ENCODE assay signal across 6 cellular contexts in genomic region chr19:49150944-49151243, GRCh38. TPM values are rescaled to one million over a fixed set of nuclear protein-coding genes. Genes with fewer than 3 reads are reported as not detected.
DNase-seq lines count a peak whose midpoint lies in the region; ATAC-seq and TF ChIP-seq lines count a peak whose summit lies in the region.

No MANE protein-coding gene starts in this region.

- H3K9me3 ChIP-seq in right atrium auricular region (no peaks in the 10 kb centered on the region), aorta (ENCODE audit: control insufficient read depth, low read length) (no peaks in the 10 kb centered on the region)

- peaks cover 32 to 33% of the 10 kb centered on the region in 2 donors for H3K4me1 Mint-ChIP-seq in immature natural killer cell

- peaks cover 0 to 4% (median 0%) of the 10 kb centered on the region in 3 donors for H3K36me3 Mint-ChIP-seq in immature natural killer cell

- peak overlapping the region; percentile 96 for H3K27ac ChIP-seq in right atrium auricular region
- H3K27ac ChIP-seq in aorta (ENCODE audit: low read depth in 1 of 2, low read length in 2 of 2) = no peak overlapping the region

- 4 to 5% methylated on average over 16 of the region's 16 CpGs for whole genome bisulfite sequencing in aorta, 2 donors

- no peak overlapping the region for H3K27ac Mint-ChIP-seq in immature natural killer cell

- peaks cover 7 to 25% (median 10%) of the 10 kb centered on the region in 3 donors for H3K27me3 Mint-ChIP-seq in immature natural killer cell (ENCODE audit: low read depth in 3 of 3)

- H3K4me1 ChIP-seq in right atrium auricular region (peaks cover 0 to 45% of the 10 kb centered on the region in 2 donors), aorta (ENCODE audit: control insufficient read depth in 1 of 2, insufficient read depth in 2 of 2, low read length in 2 of 2) (no peaks in the 10 kb centered on the region)

- intact Hi-C loops in left ventricle myocardium superior (cut with micrococcal nuclease) (no loop called here), aorta (cut with DNase I) (loop anchor here (2.0 to 5.0 kb wide), 2 partner anchors 32 to 34 kb away; partner anchors contain the start of genes C19orf73 (in 2 of the 2) and PPFIA3 (in 2 of the 2))

- no peaks in the 10 kb centered on the region for H3K27me3 ChIP-seq in right atrium auricular region
- no peaks in the 10 kb centered on the region for H3K27me3 ChIP-seq in aorta (ENCODE audit: control insufficient read depth in 1 of 2, insufficient read depth in 2 of 2, low read length in 1 of 2)

- peaks cover 0 to 3% (median 0%) of the 10 kb centered on the region in 6 donors for H3K9me3 Mint-ChIP-seq in immature natural killer cell

- no peak for TF ChIP-seq CTCF in right atrium auricular region (IDR thresholded peaks at IDR 0.05)

- H3K4me3 ChIP-seq in right atrium auricular region = peak overlapping the region; percentile 72 to 76
- peak overlapping the region; percentile 14 to 64 for H3K4me3 ChIP-seq in aorta (ENCODE audit: low read length in 2 of 2)

- H3K4me3 Mint-ChIP-seq in immature natural killer cell = peak overlapping the region; percentile 74 to 89 (median 85)

- DNase-seq in right atrium auricular region (ENCODE audit: low spot score) (no peak), left ventricle myocardium superior (no peak), immature natural killer cell (no peak), aorta (no peak), HuH-7.5 (ENCODE audit: low spot score) (no peak)

- H3K36me3 ChIP-seq in right atrium auricular region (no peaks in the 10 kb centered on the region), aorta (ENCODE audit: control insufficient read depth in 1 of 2, insufficient read depth in 2 of 2, low read length in 1 of 2) (no peaks in the 10 kb centered on the region)

- ATAC-seq in left ventricle myocardium superior = no peak
- no peak for ATAC-seq in aorta (ENCODE audit: low FRiP score)
- ATAC-seq in HG03139 (IDR thresholded peaks at IDR 0.05; ENCODE audit: unreplicated experiment) = no peak

RNA-seq across cellular contexts. Expression of gene HRC, which starts 4.3 kb away (rescaled TPM):
- total RNA-seq in right atrium auricular region (1,000 to 10,000 TPM in 1 of 2 donors, 100 to 1,000 TPM in 1; 558 to 1,164 TPM), left ventricle myocardium superior (868 TPM), aorta (1 to 10 TPM; 2.5 to 4.8 TPM)
- polyA plus RNA-seq in immature natural killer cell (not detected), aorta (1 to 10 TPM in 1 of 2 donors, under 1 TPM in 1; 0.74 to 9.3 TPM)

RNA-seq across cellular contexts. Expression of gene TRPM4, which starts 6.7 kb away (rescaled TPM):
- total RNA-seq in right atrium auricular region = 10 to 100 TPM; 20.6 to 22.8 TPM
- total RNA-seq in left ventricle myocardium superior = 26.6 TPM
- polyA plus RNA-seq in immature natural killer cell = under 1 TPM in 1 of 3 donors, not detected in 2; 0.17 TPM
- total RNA-seq in aorta = 10 to 100 TPM; 41.9 to 57.1 TPM
- polyA plus RNA-seq in aorta = 10 to 100 TPM; 21.3 to 59.1 TPM

RNA-seq across cellular contexts. Expression of gene PPFIA3, which starts 31.6 kb away (rescaled TPM):
- total RNA-seq in right atrium auricular region (1 to 10 TPM; 5.0 to 6.8 TPM), left ventricle myocardium superior (4.0 TPM), aorta (1 to 10 TPM; 4.2 to 8.0 TPM)
- polyA plus RNA-seq in immature natural killer cell (under 1 TPM in 2 of 3 donors, not detected in 1; 0.07 to 0.58 TPM), aorta (1 to 10 TPM; 2.0 to 4.1 TPM)

RNA-seq across cellular contexts. Expression of gene C19orf73, which starts 32.0 kb away (rescaled TPM):
- 1 to 10 TPM; 3.1 to 5.9 TPM for total RNA-seq in right atrium auricular region
- total RNA-seq in left ventricle myocardium superior = 1.2 TPM
- 1 to 10 TPM; 2.6 to 5.5 (median 3.6) TPM for polyA plus RNA-seq in immature natural killer cell
- total RNA-seq in aorta = under 1 TPM; 0.49 to 0.72 TPM
- 1 to 10 TPM; 1.0 to 5.4 TPM for polyA plus RNA-seq in aorta

RNA-seq across cellular contexts. Expression of gene LIN7B, which starts 36.7 kb away (rescaled TPM):
- total RNA-seq in right atrium auricular region = 10 to 100 TPM; 31.5 to 35.0 TPM
- 19.8 TPM for total RNA-seq in left ventricle myocardium superior
- polyA plus RNA-seq in immature natural killer cell = 1 to 10 TPM; 3.2 to 6.9 (median 5.6) TPM
- 1 to 10 TPM; 8.4 to 9.7 TPM for total RNA-seq in aorta
- 10 to 100 TPM in 1 of 2 donors, 1 to 10 TPM in 1; 7.6 to 24.1 TPM for polyA plus RNA-seq in aorta

Comparison
In these comparisons a context has a peak if more than half of its experiments do, and no peak if none do; other contexts are left out.
1. H3K27ac ChIP-seq: peak in right atrium auricular region (2 of 2); none in aorta (0 of 2).
2. RNA of gene HRC, which starts 4.3 kb away (total RNA-seq): 558 to 1,164 TPM in right atrium auricular region and 868 TPM in left ventricle myocardium superior (single experiment); 2.5 to 4.8 TPM in aorta; every median in the first group is over 10 times any median in the second.